Comparison of ENCODE assay signal across 8 cellular contexts in genomic region chr17:67359960-67360817, GRCh38.
A peak's percentile ranks its signal among the peaks of the same experiment; 100 is the strongest.
DNase-seq lines count a peak whose midpoint lies in the region; ATAC-seq and TF ChIP-seq lines count a peak whose summit lies in the region.

No MANE protein-coding gene starts in this region.

- no peak for ATAC-seq in HG03135 (IDR thresholded peaks at IDR 0.05; ENCODE audit: unreplicated experiment)
- ATAC-seq in GM21447 (IDR thresholded peaks at IDR 0.05; ENCODE audit: unreplicated experiment), result no peak

- peak; percentile 26 for TF ChIP-seq CTCF in GM12864 (IDR thresholded peaks at IDR 0.05; ENCODE audit: low read depth, low read length, missing control alignments)

- H3K4me3 ChIP-seq in GM12864 (ENCODE audit: low read depth, low read length), result no peak overlapping the region

- DNase-seq in GM12864 (ENCODE audit: low read depth) (no peak), NCI-H2171 treated with DMSO at 0.1 percent for 48 hours (lab: John Stamatoyannopoulos, UW) (peak; percentile 31), iris pigment epithelial cell (ENCODE audit: low read depth) (peak; percentile 49), anterior cingulate cortex (lab: John Stamatoyannopoulos, UW) (no peak), hippocampal formation (lab: John Stamatoyannopoulos, UW) (no peak)
- peak; percentile 44 for DNase-seq in activated naive CD4-positive, alpha-beta T cell treated with Interleukin-2 at 50 U/mL for 16 hours

Comparison
In these comparisons a context has a peak if more than half of its experiments do, and no peak if none do; other contexts are left out.
1. DNase-seq: peak in NCI-H2171 treated with DMSO at 0.1 percent for 48 hours (single experiment), activated naive CD4-positive, alpha-beta T cell treated with Interleukin-2 at 50 U/mL for 16 hours (single experiment) and iris pigment epithelial cell (single experiment); none in GM12864 (single experiment), anterior cingulate cortex (0 of 58) and hippocampal formation (0 of 2).